In the genomic region with DNA sequence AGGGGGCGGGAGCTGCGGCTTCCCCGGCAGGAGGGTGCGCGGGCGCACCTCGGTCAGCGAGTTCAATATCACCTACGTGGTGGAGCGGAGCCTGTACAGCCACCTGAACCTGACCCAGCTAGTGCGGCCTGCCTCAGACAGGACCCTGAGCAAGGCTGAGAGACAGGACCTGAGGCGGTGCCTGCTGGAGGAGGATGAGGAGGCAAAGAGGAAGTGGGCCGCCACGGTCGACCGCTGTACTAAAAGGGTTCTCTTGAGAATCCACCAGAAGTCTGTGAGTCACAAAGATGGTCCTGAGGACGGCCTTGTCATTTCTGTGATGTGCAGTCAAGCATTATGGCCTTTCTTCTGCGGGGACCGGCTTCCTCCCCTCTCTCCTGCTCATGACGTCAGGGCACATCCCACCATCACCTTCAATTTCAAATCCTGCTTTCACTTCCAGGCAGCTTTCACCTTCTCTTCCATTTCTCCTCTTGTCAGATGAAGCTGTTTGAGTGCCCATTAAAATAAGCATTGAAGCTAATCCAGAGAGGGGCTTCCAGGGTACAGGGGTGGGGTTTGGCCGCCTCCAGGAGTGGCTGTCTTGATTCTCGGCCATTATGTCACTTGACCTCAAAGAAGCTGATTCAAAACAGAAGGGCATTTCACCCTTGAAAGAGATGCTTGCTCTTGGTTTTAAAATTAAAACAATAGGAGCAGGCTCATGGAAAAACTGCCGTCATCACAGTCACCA, we compare ENCODE assay signal across 8 cellular contexts.
DNase-seq lines count a peak whose midpoint lies in the region; ATAC-seq and TF ChIP-seq lines count a peak whose summit lies in the region.

No MANE protein-coding gene starts in this region.

- H3K4me1 ChIP-seq in upper lobe of right lung: peaks cover 15% of the 10 kb centered on the region

- in situ Hi-C loops in GM13977 (cut with MboI; ENCODE audit: low pct_unique_long_range_greater_than_20kb, low sequenced_read_pairs, unreplicated experiment): no loop called here

- intact Hi-C loops in upper lobe of right lung (cut with DNase I): no loop called here

- peaks cover 32% of the 10 kb centered on the region for H3K36me3 ChIP-seq in upper lobe of right lung

- H3K9me3 ChIP-seq in upper lobe of right lung: no peaks in the 10 kb centered on the region

- H3K27ac Mint-ChIP-seq in activated naive CD4-positive, alpha-beta T cell treated with anti-CD3 and anti-CD28 coated beads, Interleukin-2, amount 10 ng/mL, durations not matched to agents 7 days and 5 days: no peak overlapping the region

- H3K27me3 Mint-ChIP-seq in activated naive CD4-positive, alpha-beta T cell treated with anti-CD3 and anti-CD28 coated beads, Interleukin-2, amount 10 ng/mL, durations not matched to agents 7 days and 5 days: peaks cover 4% of the 10 kb centered on the region

- no peak overlapping the region for H3K4me3 ChIP-seq in upper lobe of right lung

- CTCF ChIA-PET in activated naive CD4-positive, alpha-beta T cell treated with anti-CD3 and anti-CD28 coated beads, Interleukin-2, amount 10 ng/mL, durations not matched to agents 7 days and 5 days (lab: Charles Lee): no interaction called here

- no peak overlapping the region for H3K4me3 Mint-ChIP-seq in activated naive CD4-positive, alpha-beta T cell treated with anti-CD3 and anti-CD28 coated beads, Interleukin-2, amount 10 ng/mL, durations not matched to agents 7 days and 5 days

- H3K27me3 ChIP-seq in upper lobe of right lung: no peaks in the 10 kb centered on the region

- DNase-seq in GM13977 (ENCODE audit: low spot score): peak; percentile 83
- peak; percentile 84 for DNase-seq in germinal center (ENCODE audit: low spot score)
- no peak for DNase-seq in left lobe of liver (ENCODE audit: low spot score)
- no peak for DNase-seq in upper lobe of right lung
- DNase-seq in activated naive CD4-positive, alpha-beta T cell treated with anti-CD3 and anti-CD28 coated beads, Interleukin-2, amount 10 ng/mL, durations not matched to agents 7 days and 5 days: no peak
- DNase-seq in NCI-H1417 treated with DMSO at 0.1 percent for 48 hours (lab: John Stamatoyannopoulos, UW): no peak

- no peaks in the 10 kb centered on the region for H3K36me3 Mint-ChIP-seq in activated naive CD4-positive, alpha-beta T cell treated with anti-CD3 and anti-CD28 coated beads, Interleukin-2, amount 10 ng/mL, durations not matched to agents 7 days and 5 days

- no peaks in the 10 kb centered on the region for H3K4me1 Mint-ChIP-seq in activated naive CD4-positive, alpha-beta T cell treated with anti-CD3 and anti-CD28 coated beads, Interleukin-2, amount 10 ng/mL, durations not matched to agents 7 days and 5 days

- peak; percentile 94 for ATAC-seq in GM21515 (IDR thresholded peaks at IDR 0.05; ENCODE audit: unreplicated experiment)
- peak; percentile 89 for ATAC-seq in HG03460 (IDR thresholded peaks at IDR 0.05; ENCODE audit: unreplicated experiment)
- ATAC-seq in left lobe of liver: no peak
- ATAC-seq in upper lobe of right lung: no peak

- TF ChIP-seq CTCF in GM13977 (IDR thresholded peaks at IDR 0.05; ENCODE audit: extremely low read depth, insufficient read depth, missing control alignments) (no peak), upper lobe of right lung (IDR thresholded peaks at IDR 0.05) (no peak)

- no peaks in the 10 kb centered on the region for H3K9me3 Mint-ChIP-seq in activated naive CD4-positive, alpha-beta T cell treated with anti-CD3 and anti-CD28 coated beads, Interleukin-2, amount 10 ng/mL, durations not matched to agents 7 days and 5 days

- no peak overlapping the region for H3K27ac ChIP-seq in upper lobe of right lung

Comparison
In these comparisons a context has a peak if more than half of its experiments do, and no peak if none do; other contexts are left out.
1. DNase-seq: peak in GM13977 (single experiment) and germinal center (single experiment); none in left lobe of liver (single experiment), upper lobe of right lung (single experiment), activated naive CD4-positive, alpha-beta T cell treated with anti-CD3 and anti-CD28 coated beads, Interleukin-2, amount 10 ng/mL, durations not matched to agents 7 days and 5 days (single experiment) and NCI-H1417 treated with DMSO at 0.1 percent for 48 hours (single experiment).
2. ATAC-seq: peak in GM21515 (single experiment) and HG03460 (single experiment); none in left lobe of liver (single experiment) and upper lobe of right lung (single experiment).